ENCODE assay signal across 19 cellular contexts in genomic region chr12:23025372-23026021, GRCh38.
"Had no signal": no experiment of that assay in that cellular context is flagged by ENCODE, and none has a peak within 500 bp of the region (broad histone marks: within the 10 kb centered on the region; RNA-seq: fewer than 3 reads in every experiment).

No MANE protein-coding gene starts in this region.

- H3K9ac ChIP-seq: parathyroid adenoma had no signal

- H3K27me3 ChIP-seq: body of pancreas, esophagus squamous epithelium, sigmoid colon, stomach had no signal

- H3K4me3 ChIP-seq: body of pancreas, esophagus squamous epithelium, heart right ventricle, lung, sigmoid colon, stomach had no signal

- H3K36me3 ChIP-seq: esophagus squamous epithelium, heart right ventricle, sigmoid colon, stomach had no signal

- H3K27ac ChIP-seq: body of pancreas, esophagus squamous epithelium, heart right ventricle, parathyroid adenoma, sigmoid colon, stomach had no signal

- H3K4me1 ChIP-seq: body of pancreas, esophagus squamous epithelium, heart right ventricle, parathyroid adenoma, sigmoid colon, stomach had no signal

- H2AFZ ChIP-seq: parathyroid adenoma had no signal

- H3K9me3 ChIP-seq: body of pancreas, esophagus squamous epithelium, sigmoid colon, stomach had no signal

- ATAC-seq: activated CD8-positive, alpha-beta T cell treated with anti-CD3 and anti-CD28 coated beads, Interleukin-2, amount 10 ng/mL, durations not matched to agents 7 days and 5 days; body of pancreas; effector memory CD8-positive, alpha-beta T cell; heart right ventricle; left colon; stimulated activated effector memory CD8-positive, alpha-beta T cell treated with anti-CD3 and anti-CD28 coated beads, Interleukin-12 subunit alpha, Interleukin-12 subunit beta, amount 100 ng/mL, for 72 hours had no signal

- H3K79me2 ChIP-seq: parathyroid adenoma had no signal

- DNase-seq: activated CD4-positive, alpha-beta T cell treated with anti-CD3 and anti-CD28 coated beads, Interleukin-2, amount 10 ng/mL, durations not matched to agents 7 days and 5 days; activated CD8-positive, alpha-beta T cell treated with anti-CD3 and anti-CD28 coated beads, Interleukin-2, amount 10 ng/mL, durations not matched to agents 7 days and 5 days; activated naive CD4-positive, alpha-beta T cell treated with anti-CD3 and anti-CD28 coated beads for 36 hours; activated T-cell treated with anti-CD3 and anti-CD28 coated beads, Interleukin-2, amount 50 U/mL, for 24 hours; body of pancreas; dermis blood vessel endothelial cell; effector memory CD8-positive, alpha-beta T cell; esophagus squamous epithelium; heart right ventricle; islet precursor cell; left colon; sigmoid colon; stimulated activated CD4-positive, alpha-beta T cell treated with anti-CD3 and anti-CD28 coated beads, Interleukin-4, amount 100 ng/mL, for 24 hours; stomach; T-helper 9 cell; trophoblast cell had no signal
